ENCODE assay signal across 27 cellular contexts in genomic region chr19:18750295-18750970, GRCh38. TPM values are rescaled to one million over a fixed set of nuclear protein-coding genes. Genes with fewer than 3 reads are reported as not detected.
DNase-seq lines count a peak whose midpoint lies in the region; ATAC-seq and TF ChIP-seq lines count a peak whose summit lies in the region.
"Had no signal": no experiment of that assay in that cellular context is flagged by ENCODE, and none has a peak within 500 bp of the region (broad histone marks: within the 10 kb centered on the region; RNA-seq: fewer than 3 reads in every experiment).

No MANE protein-coding gene starts in this region.

- H3K36me3 ChIP-seq in prostate gland (no peaks in the 10 kb centered on the region), mucosa of descending colon (ENCODE audit: low read depth) (no peaks in the 10 kb centered on the region)

- WGBS in prostate gland = 92% methylated on average over 19 of the region's 19 CpGs

- H3K4me3 Mint-ChIP-seq in activated T-cell treated with anti-CD3 and anti-CD28 coated beads, Interleukin-2, amount 50 U/mL, for 24 hours = no peak overlapping the region
- no peak overlapping the region for H3K4me3 Mint-ChIP-seq in dendritic cell treated with granulocyte-macrophage colony-stimulating factor and Interleukin-4, amounts not matched to agents 40 ng/mL and 50 ng/mL, for 4 days
- no peak overlapping the region for H3K4me3 Mint-ChIP-seq in nephron progenitor cell
- H3K4me3 Mint-ChIP-seq: CD4-positive, CD25-positive, alpha-beta regulatory T cell; H9; HFFc6 had no signal

- H3K4me1 Mint-ChIP-seq in activated T-cell treated with anti-CD3 and anti-CD28 coated beads, Interleukin-2, amount 50 U/mL, for 24 hours (ENCODE audit: low read depth) = no peaks in the 10 kb centered on the region
- H3K4me1 Mint-ChIP-seq in dendritic cell treated with granulocyte-macrophage colony-stimulating factor and Interleukin-4, amounts not matched to agents 40 ng/mL and 50 ng/mL, for 4 days (ENCODE audit: low read depth) = peaks cover 18% of the 10 kb centered on the region
- H3K4me1 Mint-ChIP-seq in nephron progenitor cell = peaks cover 37% of the 10 kb centered on the region

- TF ChIP-seq CTCF in nephron progenitor cell (IDR thresholded peaks at IDR 0.05) = no peak
- no peak for TF ChIP-seq CTCF in prostate gland (IDR thresholded peaks at IDR 0.05)
- TF ChIP-seq CTCF in mucosa of descending colon (IDR thresholded peaks at IDR 0.05) = no peak

- peaks cover 24% of the 10 kb centered on the region for H3K36me3 Mint-ChIP-seq in activated T-cell treated with anti-CD3 and anti-CD28 coated beads, Interleukin-2, amount 50 U/mL, for 24 hours (ENCODE audit: low read depth)
- H3K36me3 Mint-ChIP-seq in dendritic cell treated with granulocyte-macrophage colony-stimulating factor and Interleukin-4, amounts not matched to agents 40 ng/mL and 50 ng/mL, for 4 days (ENCODE audit: low read depth) = peaks cover 64% of the 10 kb centered on the region
- peaks cover 21% of the 10 kb centered on the region for H3K36me3 Mint-ChIP-seq in nephron progenitor cell (ENCODE audit: low read depth)

- no peak overlapping the region for H3K4me3 ChIP-seq in prostate gland
- H3K4me3 ChIP-seq in mucosa of descending colon = no peak overlapping the region
- H3K4me3 ChIP-seq: SK-N-MC had no signal

- intact Hi-C loops in dendritic cell treated with granulocyte-macrophage colony-stimulating factor and Interleukin-4, amounts not matched to agents 40 ng/mL and 50 ng/mL, for 4 days (cut with micrococcal nuclease) = no loop called here
- intact Hi-C loops in prostate gland (cut with DNase I) = no loop called here
- intact Hi-C loops in mucosa of descending colon (cut with DNase I, micrococcal nuclease) = no loop called here

- H3K27me3 Mint-ChIP-seq in activated T-cell treated with anti-CD3 and anti-CD28 coated beads, Interleukin-2, amount 50 U/mL, for 24 hours = no peaks in the 10 kb centered on the region
- no peaks in the 10 kb centered on the region for H3K27me3 Mint-ChIP-seq in dendritic cell treated with granulocyte-macrophage colony-stimulating factor and Interleukin-4, amounts not matched to agents 40 ng/mL and 50 ng/mL, for 4 days
- H3K27me3 Mint-ChIP-seq in nephron progenitor cell (ENCODE audit: low read depth, poor library complexity) = peaks cover 7% of the 10 kb centered on the region
- H3K27me3 Mint-ChIP-seq: CD4-positive, CD25-positive, alpha-beta regulatory T cell had no signal

- H3K4me1 ChIP-seq in prostate gland (replicated peaks) (no peaks in the 10 kb centered on the region), mucosa of descending colon (ENCODE audit: low read depth) (no peaks in the 10 kb centered on the region)

- peak overlapping the region; percentile 18 for H3K27ac Mint-ChIP-seq in activated T-cell treated with anti-CD3 and anti-CD28 coated beads, Interleukin-2, amount 50 U/mL, for 24 hours
- peak overlapping the region; percentile 52 for H3K27ac Mint-ChIP-seq in dendritic cell treated with granulocyte-macrophage colony-stimulating factor and Interleukin-4, amounts not matched to agents 40 ng/mL and 50 ng/mL, for 4 days
- peak overlapping the region; percentile 68 for H3K27ac Mint-ChIP-seq in nephron progenitor cell
- H3K27ac Mint-ChIP-seq: HFFc6 had no signal

- ATAC-seq in mucosa of descending colon (no peak), HG03565 (IDR thresholded peaks at IDR 0.05; ENCODE audit: unreplicated experiment) (no peak)
- ATAC-seq: Panc1 had no signal

- H3K9me3 ChIP-seq in prostate gland (no peaks in the 10 kb centered on the region), mucosa of descending colon (no peaks in the 10 kb centered on the region)
- H3K9me3 ChIP-seq: BE2C had no signal

- no peaks in the 10 kb centered on the region for H3K9me3 Mint-ChIP-seq in activated T-cell treated with anti-CD3 and anti-CD28 coated beads, Interleukin-2, amount 50 U/mL, for 24 hours
- no peaks in the 10 kb centered on the region for H3K9me3 Mint-ChIP-seq in dendritic cell treated with granulocyte-macrophage colony-stimulating factor and Interleukin-4, amounts not matched to agents 40 ng/mL and 50 ng/mL, for 4 days
- H3K9me3 Mint-ChIP-seq in nephron progenitor cell = no peaks in the 10 kb centered on the region
- H3K9me3 Mint-ChIP-seq: CD4-positive, CD25-positive, alpha-beta regulatory T cell; H9; HFFc6 had no signal

- H3K27me3 ChIP-seq in prostate gland (replicated peaks; ENCODE audit: insufficient read depth) = no peaks in the 10 kb centered on the region
- H3K27me3 ChIP-seq: BE2C had no signal

- no peak overlapping the region for H3K27ac ChIP-seq in prostate gland
- H3K27ac ChIP-seq: 22Rv1, KMS-11, SK-N-MC had no signal

- DNase-seq in activated T-cell treated with anti-CD3 and anti-CD28 coated beads, Interleukin-2, amount 50 U/mL, for 24 hours = no peak
- DNase-seq in activated T-cell treated with anti-CD3 and anti-CD28 coated beads, Interleukin-2, amount 50 U/mL, for 1 hour = no peak
- DNase-seq in nephron progenitor cell (no peak), prostate gland (ENCODE audit: low spot score) (no peak), mucosa of descending colon (no peak), NCI-H2227 treated with DMSO at 0.1 percent for 48 hours (lab: John Stamatoyannopoulos, UW) (no peak)
- DNase-seq: BE2C; CD4-positive, CD25-positive, alpha-beta regulatory T cell; DMS153; DND-41; H9; HFFc6; IMR-90; NCI-H1048; NCI-H1417; NCI-H1694; NCI-H2029 treated with DMSO at 0.1 percent for 48 hours; NCI-H510A; NCI-H69; SIG-M5 had no signal

- TF ChIP-seq POLR2A in prostate gland (IDR thresholded peaks at IDR 0.05) = no peak

RNA-seq across cellular contexts. Expression of gene COMP, which starts 40.7 kb away (rescaled TPM):
- 1 to 10 TPM in 1 of 2 donors, under 1 TPM in 1; 0.09 to 2.0 TPM for total RNA-seq in prostate gland
- under 1 TPM in 2 of 3 donors, not detected in 1; 0.12 to 0.95 TPM for total RNA-seq in mucosa of descending colon
- total RNA-seq: CD4-positive, CD25-positive, alpha-beta regulatory T cell; OCI-LY7 had no signal

Comparison
In these comparisons a context has a peak if more than half of its experiments do, and no peak if none do; other contexts are left out.
1. H3K27ac Mint-ChIP-seq: peak in every context shown above with its lines; median percentile 68 in nephron progenitor cell; 52 in dendritic cell treated with granulocyte-macrophage colony-stimulating factor and Interleukin-4, amounts not matched to agents 40 ng/mL and 50 ng/mL, for 4 days; 18 in activated T-cell treated with anti-CD3 and anti-CD28 coated beads, Interleukin-2, amount 50 U/mL, for 24 hours.